25 cellular contexts compared by ENCODE assay signal in genomic region chrX:77085372-77085771, GRCh38.
"Had no signal": no experiment of that assay in that cellular context is flagged by ENCODE, and none has a peak within 500 bp of the region (broad histone marks: within the 10 kb centered on the region; RNA-seq: fewer than 3 reads in every experiment).

No MANE protein-coding gene starts in this region.

- H3K36me3 ChIP-seq: gastrocnemius medialis, heart left ventricle, neural progenitor cell, prostate gland, sigmoid colon, tibial artery had no signal

- H3K9me3 ChIP-seq: gastrocnemius medialis, prostate gland, testis had no signal

- H3K4me2 ChIP-seq: hepatocyte, neural progenitor cell had no signal

- H3K79me2 ChIP-seq: hepatocyte had no signal

- H3K4me3 ChIP-seq: gastrocnemius medialis, heart left ventricle, hepatocyte, lung, neural progenitor cell, prostate gland, sigmoid colon, testis, tibial artery had no signal

- DNase-seq: central memory CD4-positive, alpha-beta T cell; effector CD4-positive, alpha-beta T cell; foreskin fibroblast; gastrocnemius medialis; heart left ventricle; mesenchymal stem cell; midbrain; naive thymus-derived CD4-positive, alpha-beta T cell; right cardiac atrium; sigmoid colon; stimulated activated CD4-positive, alpha-beta T cell treated with anti-CD3 and anti-CD28 coated beads, Interleukin-4, amount 100 ng/mL, for 4 hours; stimulated activated naive CD8-positive, alpha-beta T cell treated with anti-CD3 and anti-CD28 coated beads, Interleukin-15, Interleukin-2, amounts not matched to agents 100 U/mL and 50 U/mL, for 24 hours; substantia nigra; testis; tibial artery had no signal

- H3K27ac ChIP-seq: epithelial cell of prostate, gastrocnemius medialis, heart left ventricle, hepatocyte, neural progenitor cell, prostate gland, sigmoid colon, testis, tibial artery had no signal

- FAIRE-seq: colon, keratinocyte had no signal

- H3K27me3 ChIP-seq: gastrocnemius medialis, heart left ventricle, hepatocyte, neural progenitor cell, sigmoid colon, testis, tibial artery had no signal

- H3K9ac ChIP-seq: neural progenitor cell had no signal

- H3K4me1 ChIP-seq: gastrocnemius medialis, neural progenitor cell, prostate gland, sigmoid colon, testis had no signal

- H2AFZ ChIP-seq: hepatocyte, neural progenitor cell had no signal

- ATAC-seq: esophagus mucosa; gastrocnemius medialis; heart left ventricle; left lobe of liver; naive thymus-derived CD4-positive, alpha-beta T cell; right cardiac atrium; stimulated activated memory B cell treated with anti-CD40 and anti-IgM and Interleukin-4, amounts not matched to agents 10 μg/mL and 1 μg/mL and 100 μg/mL, for 72 hours; stimulated activated naive CD8-positive, alpha-beta T cell treated with anti-CD3 and anti-CD28 coated beads, Interleukin-15, Interleukin-2, amounts not matched to agents 100 U/mL and 50 U/mL, for 24 hours had no signal
